In genomic region chr17:81285179-81285878, GRCh38 we compare ENCODE assay signal across 8 cellular contexts. TPM values are rescaled to one million over a fixed set of nuclear protein-coding genes. Genes with fewer than 3 reads are reported as not detected.
A peak's percentile ranks its signal among the peaks of the same experiment; 100 is the strongest.
DNase-seq lines count a peak whose midpoint lies in the region; ATAC-seq and TF ChIP-seq lines count a peak whose summit lies in the region.

No MANE protein-coding gene starts in this region.

- DNase-seq in GM20000 (ENCODE audit: low spot score) (peak; percentile 81), nephron progenitor cell (no peak), NCI-H524 (lab: John Stamatoyannopoulos, UW) (no peak)
- DNase-seq in activated CD4-positive, alpha-beta T cell treated with anti-CD3 and anti-CD28 coated beads, Interleukin-2, amount 50 U/mL, for 24 hours (ENCODE audit: low read depth in 1 of 2, low spot score in 1 of 2), result peak; percentile 46 to 58
- DNase-seq in effector memory CD8-positive, alpha-beta T cell, result peak; percentile 31 to 46 (median 41)

- H3K4me1 Mint-ChIP-seq in effector memory CD8-positive, alpha-beta T cell (ENCODE audit: low read depth in 2 of 2), result peaks cover 19 to 48% of the 10 kb centered on the region in 2 donors
- H3K4me1 Mint-ChIP-seq in nephron progenitor cell, result peaks cover 39% of the 10 kb centered on the region

- H3K9me3 Mint-ChIP-seq in effector memory CD8-positive, alpha-beta T cell, result no peaks in the 10 kb centered on the region
- H3K9me3 Mint-ChIP-seq in nephron progenitor cell, result no peaks in the 10 kb centered on the region

- peak; percentile 70 for ATAC-seq in effector memory CD8-positive, alpha-beta T cell (replicated peaks)
- ATAC-seq in HG03457 (IDR thresholded peaks at IDR 0.05; ENCODE audit: unreplicated experiment) (no peak), HG02938 (IDR thresholded peaks at IDR 0.05; ENCODE audit: unreplicated experiment) (no peak)

- peak overlapping the region; percentile 47 for H3K27ac ChIP-seq in temporal lobe (ENCODE audit: low read depth, low read length)

- peak overlapping the region; percentile 93 to 94 for H3K27ac Mint-ChIP-seq in effector memory CD8-positive, alpha-beta T cell
- H3K27ac Mint-ChIP-seq in nephron progenitor cell, result peak overlapping the region; percentile 74

- no peaks in the 10 kb centered on the region for H3K27me3 Mint-ChIP-seq in effector memory CD8-positive, alpha-beta T cell
- H3K27me3 Mint-ChIP-seq in nephron progenitor cell (ENCODE audit: low read depth, poor library complexity), result peaks cover 3% of the 10 kb centered on the region

- peak overlapping the region; percentile 91 to 92 for H3K4me3 Mint-ChIP-seq in effector memory CD8-positive, alpha-beta T cell
- H3K4me3 Mint-ChIP-seq in nephron progenitor cell, result no peak overlapping the region

- TF ChIP-seq CTCF in GM20000 (IDR thresholded peaks at IDR 0.05; ENCODE audit: extremely low read depth, missing control alignments) (no peak), nephron progenitor cell (IDR thresholded peaks at IDR 0.05) (no peak)

- H3K36me3 Mint-ChIP-seq in effector memory CD8-positive, alpha-beta T cell (ENCODE audit: insufficient read depth), result peaks cover 45% of the 10 kb centered on the region
- peaks cover 11% of the 10 kb centered on the region for H3K36me3 Mint-ChIP-seq in nephron progenitor cell (ENCODE audit: low read depth)

RNA-seq across cellular contexts. Expression of gene SLC38A10, which starts 9.8 kb away (rescaled TPM):
- total RNA-seq in temporal lobe, result 14.8 TPM

RNA-seq across cellular contexts. Expression of gene NDUFAF8, which starts 46.2 kb away (rescaled TPM):
- 12.8 TPM for total RNA-seq in temporal lobe

RNA-seq across cellular contexts. Expression of gene TEPSIN, which starts 46.5 kb away (rescaled TPM):
- total RNA-seq in temporal lobe, result 10.1 TPM

Comparison
In these comparisons a context has a peak if more than half of its experiments do, and no peak if none do; other contexts are left out.
1. DNase-seq: peak in GM20000 (single experiment), activated CD4-positive, alpha-beta T cell treated with anti-CD3 and anti-CD28 coated beads, Interleukin-2, amount 50 U/mL, for 24 hours (2 of 2) and effector memory CD8-positive, alpha-beta T cell (3 of 3); none in nephron progenitor cell (single experiment) and NCI-H524 (0 of 2).